Comparison of ENCODE assay signal across 1 cellular context in genomic region chr16:3690991-3691720, GRCh38.
A peak's percentile ranks its signal among the peaks of the same experiment; 100 is the strongest.
TF ChIP-seq lines count a peak whose summit lies in the region.

No MANE protein-coding gene starts in this region.

TF ChIP-seq in H1, 55 proteins besides CTCF, POLR2A, EP300 and RAD21:
- TF ChIP-seq SIN3A (conservative IDR thresholded peaks at IDR 0.05 in 1 of 2, IDR thresholded peaks at IDR 0.05 in 1 of 2; ENCODE audit: low read depth in 1 of 2, low read length in 2 of 2) (peak; percentile 83 to 86; a peak in 3 of 4 replicates), RFX5 (IDR thresholded peaks at IDR 0.05; ENCODE audit: borderline replicate concordance, low read depth, low read length) (no peak)
